ENCODE assay signal across 1 cellular context in genomic region chr7:50757703-50758390, GRCh38.
TF ChIP-seq lines count a peak whose summit lies in the region.

No MANE protein-coding gene starts in this region.

TF ChIP-seq in HepG2, 621 proteins besides CTCF, POLR2A, EP300 and RAD21 (continued from another document):
- TF ChIP-seq ELF4 (CRISPR knock-in tag; IDR thresholded peaks at IDR 0.05; ENCODE audit: borderline replicate concordance) (no peak), NFAT5 (CRISPR knock-in tag; IDR thresholded peaks at IDR 0.05) (no peak), ZNF530 (CRISPR knock-in tag; IDR thresholded peaks at IDR 0.05; ENCODE audit: low read depth) (no peak), HINFP (CRISPR knock-in tag; IDR thresholded peaks at IDR 0.05; ENCODE audit: low read depth) (no peak), ZMYM4 (CRISPR knock-in tag; IDR thresholded peaks at IDR 0.05) (no peak), WIZ (CRISPR knock-in tag; IDR thresholded peaks at IDR 0.05) (no peak), SP4 (CRISPR knock-in tag; IDR thresholded peaks at IDR 0.05) (no peak), AGO1 (IDR thresholded peaks at IDR 0.05; ENCODE audit: low read depth, low read length, poor library complexity, severe bottlenecking) (no peak), HNRNPL (IDR thresholded peaks at IDR 0.05; ENCODE audit: low read depth, low read length) (no peak), ZNF615 (CRISPR knock-in tag; IDR thresholded peaks at IDR 0.05; ENCODE audit: borderline replicate concordance) (no peak), HNF1B (CRISPR knock-in tag; IDR thresholded peaks at IDR 0.05) (no peak), AKAP8 (CRISPR knock-in tag; IDR thresholded peaks at IDR 0.05) (no peak), RERE (CRISPR knock-in tag; IDR thresholded peaks at IDR 0.05; ENCODE audit: low read depth) (peak; percentile 70; the same call in 1 of the 2 replicates), ATF7 (IDR thresholded peaks at IDR 0.05) (no peak), ATF7 (CRISPR knock-in tag; IDR thresholded peaks at IDR 0.05) (no peak)
